In genomic region chr15:90716976-90717821, GRCh38 we compare ENCODE assay signal across 8 cellular contexts. TPM values are rescaled to one million over a fixed set of nuclear protein-coding genes. Genes with fewer than 3 reads are reported as not detected.
DNase-seq lines count a peak whose midpoint lies in the region; ATAC-seq and TF ChIP-seq lines count a peak whose summit lies in the region.

BLM (plus strand) TSS chr15:90717346; CDS start chr15:90747393, 30,047 bp downstream.

- H3K27ac Mint-ChIP-seq in activated B cell treated with CpG ODN at 0.5 μM for 24 hours = peak within 1 kb of the TSS; percentile 94

- ATAC-seq in HG03196 (IDR thresholded peaks at IDR 0.05; ENCODE audit: unreplicated experiment) (peak; percentile 99), activated B cell treated with CpG ODN at 0.5 μM for 24 hours (ENCODE audit: low read depth) (peak; percentile 99)

- POLR2A ChIA-PET in activated B cell treated with CpG ODN at 0.5 μM for 24 hours (lab: Charles Lee) = interaction anchor here (0.5 to 2.1 kb wide), 30 partner anchors 21 to 785 kb away, joined by 3 to 14 read pairs (median 4); partner anchors contain the start of genes FES, HDDC3, IQGAP1 and MAN2A2

- peak; percentile 91 for DNase-seq in AG09319 (ENCODE audit: extremely low read depth, low read depth)
- peak; percentile 94 for DNase-seq in NCI-H345 (lab: John Stamatoyannopoulos, UW)
- peak; percentile 87 for DNase-seq in activated B cell treated with CpG ODN at 0.5 μM for 24 hours
- peak; percentile 71 to 99 (median 95) for DNase-seq in caudate nucleus (lab: John Stamatoyannopoulos, UW)
- DNase-seq in inferior parietal cortex (ENCODE audit: extremely low spot score) = peak; percentile 98
- peak; percentile 98 for DNase-seq in spleen

- CTCF ChIA-PET in activated B cell treated with CpG ODN at 0.5 μM for 24 hours (lab: Charles Lee) = interaction anchor here (0.7 to 2.0 kb wide), 6 partner anchors 64 to 218 kb away, joined by 3 to 14 read pairs (median 4); partner anchors contain the start of genes HDDC3 and UNC45A

- no peaks in the 10 kb centered on the region for H3K9me3 ChIP-seq in spleen

- no peaks in the 10 kb centered on the region for H3K27me3 ChIP-seq in spleen (replicated peaks in 1 of 7)

- WGBS in spleen, 5 donors = 0 to 1% (median 0%) methylated on average over 47 to 65 of the region's 65 CpGs

- H3K4me3 Mint-ChIP-seq in activated B cell treated with CpG ODN at 0.5 μM for 24 hours = peak within 1 kb of the TSS; percentile 96

- H3K9me3 Mint-ChIP-seq in activated B cell treated with CpG ODN at 0.5 μM for 24 hours = no peaks in the 10 kb centered on the region

- intact Hi-C loops in activated B cell treated with CpG ODN at 0.5 μM for 24 hours (cut with micrococcal nuclease) (loop anchor here (1.0 to 5.0 kb wide), 8 partner anchors 57 to 485 kb away; partner anchors contain the start of genes CIB1, GDPGP1 and PRC1), spleen (cut with DNase I; ENCODE audit: low total_unique reads) (loop anchor here (5.0 kb wide), 1 partner anchor 170 kb away; no protein-coding TSS in a partner anchor)

- peaks cover 30% of the 10 kb centered on the region for H3K4me1 Mint-ChIP-seq in activated B cell treated with CpG ODN at 0.5 μM for 24 hours

- in situ Hi-C loops in GM18951 (cut with MboI; ENCODE audit: low sequenced_read_pairs, unreplicated experiment) = no loop called here

- H3K27ac ChIP-seq in caudate nucleus (ENCODE audit: low read depth, low read length) (peak within 1 kb of the TSS; percentile 89), spleen (peak within 1 kb of the TSS; percentile 91 to 97 (median 95))

- H3K4me1 ChIP-seq in spleen = peaks cover 6 to 38% (median 23%) of the 10 kb centered on the region in 6 donors

- TF ChIP-seq POLR2A in GM18951 (IDR thresholded peaks at IDR 0.05; ENCODE audit: extremely low read depth, insufficient read depth, insufficient read length) = peak; percentile 76
- TF ChIP-seq POLR2A in spleen (IDR thresholded peaks at IDR 0.05) = peak; percentile 33 to 60 (median 58)

- H3K4me3 ChIP-seq in spleen = peak within 1 kb of the TSS; percentile 56 to 87 (median 77)

- H3K36me3 Mint-ChIP-seq in activated B cell treated with CpG ODN at 0.5 μM for 24 hours (ENCODE audit: low read depth) = peaks cover 14% of the 10 kb centered on the region

- H3K27me3 Mint-ChIP-seq in activated B cell treated with CpG ODN at 0.5 μM for 24 hours = no peaks in the 10 kb centered on the region

- TF ChIP-seq CTCF in AG09319 (IDR thresholded peaks at IDR 0.05; ENCODE audit: low read depth, low read length) (peak; percentile 11), activated B cell treated with CpG ODN at 0.5 μM for 24 hours (IDR thresholded peaks at IDR 0.05) (no peak), spleen (IDR thresholded peaks at IDR 0.05 in 8 of 11, conservative IDR thresholded peaks at IDR 0.05 in 3 of 11) (peak in 9 of 11 experiments; percentile 46 to 85 (median 66))

- peaks cover 0 to 11% (median 0%) of the 10 kb centered on the region in 6 donors for H3K36me3 ChIP-seq in spleen

RNA-seq across cellular contexts. Expression of gene BLM, which starts in this region (rescaled TPM):
- total RNA-seq in activated B cell treated with CpG ODN at 0.5 μM for 24 hours (18.2 and 23.4 TPM in 2 replicates), spleen (10 to 100 TPM in 1 of 7 donors, 1 to 10 TPM in 6; 6.2 to 12.0 (median 8.0) TPM)
- 10 to 100 TPM in 1 of 3 donors, 1 to 10 TPM in 2; 5.8 to 10.5 (median 6.6) TPM for polyA plus RNA-seq in spleen

Comparison
In these comparisons a context has a peak if more than half of its experiments do, and no peak if none do; other contexts are left out.
1. Peak in every context shown above with its lines: DNase-seq, ATAC-seq, H3K4me3 ChIP-seq and H3K27ac ChIP-seq.